18 cellular contexts compared by ENCODE assay signal in genomic region chr2:76808776-76809175, GRCh38.
DNase-seq lines count a peak whose midpoint lies in the region; FAIRE-seq and TF ChIP-seq lines count a peak whose summit lies in the region.
"Had no signal": no experiment of that assay in that cellular context is flagged by ENCODE, and none has a peak within 500 bp of the region (broad histone marks: within the 10 kb centered on the region; RNA-seq: fewer than 3 reads in every experiment).

No MANE protein-coding gene starts in this region.

- H4K20me1 ChIP-seq in SK-N-SH (ENCODE audit: insufficient read depth) (no peaks in the 10 kb centered on the region), endothelial cell of umbilical vein (replicated peaks; ENCODE audit: control insufficient read depth, extremely low read depth, insufficient read depth, low read length) (no peaks in the 10 kb centered on the region)
- H4K20me1 ChIP-seq: BLaER1 had no signal

- H3K9me1 ChIP-seq in endothelial cell of umbilical vein (replicated peaks; ENCODE audit: control insufficient read depth, extremely low read depth, insufficient read depth, low read length): no peaks in the 10 kb centered on the region

- no peaks in the 10 kb centered on the region for H3K27me3 Mint-ChIP-seq in nephron (ENCODE audit: low read depth)
- H3K27me3 Mint-ChIP-seq: CD4-positive, alpha-beta memory T cell had no signal

- in situ Hi-C loops in brain microvascular endothelial cell (cut with HindIII; ENCODE audit: low pct_ligation_motif_present, low sequenced_read_pairs): no loop called here

- H3K36me3 ChIP-seq in SK-N-SH (replicated peaks in 1 of 2; ENCODE audit: control insufficient read depth in 1 of 2, insufficient read depth in 2 of 2, low read length in 1 of 2): no peaks in the 10 kb centered on the region
- H3K36me3 ChIP-seq in endothelial cell of umbilical vein (ENCODE audit: control insufficient read depth in 2 of 2, extremely low read depth in 1 of 2, insufficient read depth in 2 of 2, low read length in 2 of 2): no peaks in the 10 kb centered on the region
- H3K36me3 ChIP-seq in esophagus muscularis mucosa: no peaks in the 10 kb centered on the region
- H3K36me3 ChIP-seq in brain microvascular endothelial cell (replicated peaks): no peaks in the 10 kb centered on the region
- H3K36me3 ChIP-seq: BLaER1, HAP-1 had no signal

- H3K79me2 ChIP-seq in SK-N-SH (ENCODE audit: insufficient read depth) (no peaks in the 10 kb centered on the region), endothelial cell of umbilical vein (ENCODE audit: control insufficient read depth, insufficient read depth, low read length) (no peaks in the 10 kb centered on the region)

- no peaks in the 10 kb centered on the region for H3K9me3 Mint-ChIP-seq in nephron

- H3K9me3 ChIP-seq in SK-N-SH: no peaks in the 10 kb centered on the region
- H3K9me3 ChIP-seq in endothelial cell of umbilical vein (replicated peaks; ENCODE audit: control insufficient read depth, insufficient read depth, low read length): no peaks in the 10 kb centered on the region
- no peaks in the 10 kb centered on the region for H3K9me3 ChIP-seq in esophagus muscularis mucosa
- H3K9me3 ChIP-seq: BLaER1, HAP-1 had no signal

- no peak for TF ChIP-seq POLR2A in endothelial cell of umbilical vein (IDR thresholded peaks at IDR 0.05; ENCODE audit: low read depth, low read length)
- no peak for TF ChIP-seq POLR2A in esophagus muscularis mucosa (IDR thresholded peaks at IDR 0.05; ENCODE audit: low read depth)

- H3K4me3 ChIP-seq in SK-N-SH (ENCODE audit: low read depth in 2 of 2, low read length in 1 of 2): no peak overlapping the region
- H3K4me3 ChIP-seq in endothelial cell of umbilical vein (replicated peaks in 1 of 3; ENCODE audit: insufficient read depth in 1 of 3, low read depth in 1 of 3, low read length in 3 of 3): no peak overlapping the region
- no peak overlapping the region for H3K4me3 ChIP-seq in esophagus muscularis mucosa
- no peak overlapping the region for H3K4me3 ChIP-seq in brain microvascular endothelial cell (ENCODE audit: low read depth, low read length)
- H3K4me3 ChIP-seq: BLaER1, GM23248, HAP-1 had no signal

- no peaks in the 10 kb centered on the region for H3K9me2 ChIP-seq in SK-N-SH

- H3K4me2 ChIP-seq in SK-N-SH (no peak overlapping the region), endothelial cell of umbilical vein (ENCODE audit: insufficient read depth, low read length) (no peak overlapping the region)
- H3K4me2 ChIP-seq: BLaER1 had no signal

- intact Hi-C loops in endothelial cell of umbilical vein (cut with micrococcal nuclease): no loop called here
- intact Hi-C loops in esophagus muscularis mucosa (cut with DNase I): no loop called here

- H3K4me1 ChIP-seq in SK-N-SH (ENCODE audit: control insufficient read depth in 1 of 2, insufficient read depth in 2 of 2, low read depth in 1 of 2, low read length in 1 of 2) (peaks cover 0 to 3% of the 10 kb centered on the region in 2 experiments; a peak in 2 of 4 replicates), endothelial cell of umbilical vein (ENCODE audit: control insufficient read depth, extremely low read depth, insufficient read depth, low read length) (no peaks in the 10 kb centered on the region), esophagus muscularis mucosa (no peaks in the 10 kb centered on the region)
- H3K4me1 ChIP-seq: BLaER1, HAP-1 had no signal

- H3K27me3 ChIP-seq in SK-N-SH (ENCODE audit: insufficient read depth) (no peaks in the 10 kb centered on the region), endothelial cell of umbilical vein (ENCODE audit: control insufficient read depth in 2 of 2, insufficient read depth in 2 of 2, low read length in 2 of 2) (no peaks in the 10 kb centered on the region), esophagus muscularis mucosa (no peaks in the 10 kb centered on the region), brain microvascular endothelial cell (replicated peaks) (no peaks in the 10 kb centered on the region)
- H3K27me3 ChIP-seq: BLaER1 had no signal

- CTCF ChIA-PET in SK-N-SH (lab: Yijun Ruan, JAX) (interaction anchor here (0.8 to 1.2 kb wide), 2 partner anchors 116 to 1020 kb away, joined by 3 read pairs; no protein-coding TSS in a partner anchor), endothelial cell of umbilical vein (lab: Charles Lee) (no interaction called here), RWPE1 (lab: Yijun Ruan, JAX) (no interaction called here)

- BruUV-seq in endothelial cell of umbilical vein (replicated peaks; lab: Mats Ljungman, UMichigan): no TSS peak

- peak; percentile 37 for DNase-seq in SK-N-SH
- peak; percentile 30 for DNase-seq in endothelial cell of umbilical vein (ENCODE audit: low read depth, low spot score)
- no peak for DNase-seq in T1000 (lab: John Stamatoyannopoulos, UW)
- DNase-seq in RWPE1 (ENCODE audit: low spot score): no peak
- DNase-seq in esophagus muscularis mucosa (ENCODE audit: extremely low spot score): no peak
- DNase-seq in brain microvascular endothelial cell: no peak
- DNase-seq: 8988T, DMS153, DMS79, GDM1, GM23248 had no signal

- no peak overlapping the region for H3K9ac ChIP-seq in SK-N-SH
- no peak overlapping the region for H3K9ac ChIP-seq in endothelial cell of umbilical vein (replicated peaks; ENCODE audit: extremely low read depth, insufficient read depth, low read length)
- H3K9ac ChIP-seq: BLaER1, GM23248 had no signal

- POLR2A ChIA-PET in SK-N-SH (lab: Yijun Ruan, JAX) (interaction anchor here (1.7 kb wide), 1 partner anchor 116 kb away, joined by 4 read pairs; no protein-coding TSS in a partner anchor), endothelial cell of umbilical vein (lab: Charles Lee) (no interaction called here), RWPE1 (lab: Yijun Ruan, JAX; ENCODE audit: low non-redundant PET) (no interaction called here)

- WGBS in SK-N-SH (ENCODE audit: low lambda C conversion rate): 0% methylated on average over 1 of the region's 1 CpG
- WGBS in esophagus muscularis mucosa: 2% methylated on average over 1 of the region's 1 CpG

- H3K4me1 Mint-ChIP-seq in nephron: peaks cover 27% of the 10 kb centered on the region
- H3K4me1 Mint-ChIP-seq: CD14-positive monocyte; CD4-positive, alpha-beta memory T cell had no signal

- TF ChIP-seq CTCF in SK-N-SH (IDR thresholded peaks at IDR 0.05): no peak
- no peak for TF ChIP-seq CTCF in endothelial cell of umbilical vein (IDR thresholded peaks at IDR 0.05; ENCODE audit: extremely low read depth in 1 of 2, insufficient read depth in 1 of 2, low read depth in 1 of 2, low read length in 2 of 2)
- no peak for TF ChIP-seq CTCF in nephron (IDR thresholded peaks at IDR 0.05; ENCODE audit: unreplicated experiment in 3 of 3)
- TF ChIP-seq CTCF in RWPE1 (conservative IDR thresholded peaks at IDR 0.05; ENCODE audit: low read depth): no peak
- TF ChIP-seq CTCF in esophagus muscularis mucosa (IDR thresholded peaks at IDR 0.05): no peak
- no peak for TF ChIP-seq CTCF in brain microvascular endothelial cell (IDR thresholded peaks at IDR 0.05; ENCODE audit: low read depth, low read length, missing control alignments)

- no peak for FAIRE-seq in endothelial cell of umbilical vein (lab: Jason Lieb, UNC)
- FAIRE-seq: GM12892, GM18507 had no signal

- H3K27ac ChIP-seq in SK-N-SH (ENCODE audit: low read depth in 2 of 2, low read length in 1 of 2) (peak overlapping the region in 1 of 2 experiments; percentile 82; a peak in 2 of 4 replicates), endothelial cell of umbilical vein (ENCODE audit: insufficient read depth, low read depth, low read length) (no peak overlapping the region), RWPE1 (no peak overlapping the region), esophagus muscularis mucosa (replicated peaks in 1 of 4) (no peak overlapping the region), brain microvascular endothelial cell (no peak overlapping the region)
- H3K27ac ChIP-seq: BLaER1, GM23248 had no signal

- no peaks in the 10 kb centered on the region for H3K36me3 Mint-ChIP-seq in nephron (ENCODE audit: low read depth)
- H3K36me3 Mint-ChIP-seq: CD14-positive monocyte; CD4-positive, alpha-beta memory T cell had no signal

- H2AFZ ChIP-seq in SK-N-SH (ENCODE audit: low read depth): no peak overlapping the region
- H2AFZ ChIP-seq in endothelial cell of umbilical vein (ENCODE audit: low read depth, low read length): no peak overlapping the region
- H2AFZ ChIP-seq: GM23248 had no signal

- peak; percentile 43 for TF ChIP-seq RAD21 in SK-N-SH (IDR thresholded peaks at IDR 0.05; ENCODE audit: low read length)

- no peak overlapping the region for H3K4me3 Mint-ChIP-seq in nephron
- H3K4me3 Mint-ChIP-seq: CD14-positive monocyte; CD4-positive, alpha-beta memory T cell had no signal

- dilution Hi-C loops in endothelial cell of umbilical vein (cut with MboI; ENCODE audit: extremely low pct_ligation_motif_present, low sequenced_read_pairs): no loop called here

- peak overlapping the region; percentile 17 to 90 (median 79) for H3K27ac Mint-ChIP-seq in nephron
- H3K27ac Mint-ChIP-seq: CD14-positive monocyte; CD4-positive, alpha-beta memory T cell had no signal

- no peaks in the 10 kb centered on the region for H3F3A ChIP-seq in SK-N-SH (replicated peaks; ENCODE audit: insufficient read depth)

- TF ChIP-seq EP300 in SK-N-SH (IDR thresholded peaks at IDR 0.05; ENCODE audit: borderline replicate concordance in 1 of 2, low read depth in 1 of 2, low read length in 1 of 2) (peak in 1 of 2 experiments; percentile 98; a peak in 2 of 4 replicates), esophagus muscularis mucosa (IDR thresholded peaks at IDR 0.05) (no peak)

TF ChIP-seq in SK-N-SH, 30 proteins besides CTCF, POLR2A, EP300 and RAD21 (continues in another document):
- no peak for TF ChIP-seq SIN3A (IDR thresholded peaks at IDR 0.05; ENCODE audit: borderline replicate concordance, low read depth, low read length)
- TF ChIP-seq FOXJ3 (CRISPR knock-in tag; IDR thresholded peaks at IDR 0.05): 0 out of 2 replicates have a peak, but pooled peaks have one; percentile 52
- peak; percentile 82 for TF ChIP-seq CHD2 (IDR thresholded peaks at IDR 0.05; ENCODE audit: low read length, partially characterized antibody)
- no peak for TF ChIP-seq TAF1 (IDR thresholded peaks at IDR 0.05; ENCODE audit: borderline replicate concordance, low read depth, low read length)
- no peak for TF ChIP-seq YY1 (IDR thresholded peaks at IDR 0.05; ENCODE audit: low read depth)
- TF ChIP-seq TCF12 (IDR thresholded peaks at IDR 0.05): peak; percentile 66
- peak; percentile 98 for TF ChIP-seq RCOR1 (IDR thresholded peaks at IDR 0.05; ENCODE audit: low read length)

TF ChIP-seq in endothelial cell of umbilical vein, 7 proteins besides CTCF, POLR2A, EP300 and RAD21 (continues in another document):
- no peak for TF ChIP-seq JUN (IDR thresholded peaks at IDR 0.05; ENCODE audit: borderline replicate concordance, insufficient read depth, insufficient read length, low read depth)
- no peak for TF ChIP-seq POLR2AphosphoS5 (IDR thresholded peaks at IDR 0.05; ENCODE audit: insufficient read depth, low read depth, low read length)
- TF ChIP-seq EZH2 (IDR thresholded peaks at IDR 0.05; ENCODE audit: borderline replicate concordance, low read depth, low read length, severe bottlenecking): no peak
- no peak for TF ChIP-seq GATA2 (IDR thresholded peaks at IDR 0.05; ENCODE audit: insufficient read depth, insufficient read length, low read depth, low read length)
- no peak for TF ChIP-seq MYC (IDR thresholded peaks at IDR 0.05; ENCODE audit: low read depth, low read length)
- TF ChIP-seq FOS (IDR thresholded peaks at IDR 0.05; ENCODE audit: borderline replicate concordance, insufficient read depth, low read length): no peak

Comparison
In these comparisons a context has a peak if more than half of its experiments do, and no peak if none do; other contexts are left out.
1. DNase-seq: peak in SK-N-SH (single experiment) and endothelial cell of umbilical vein (single experiment); none in T1000 (single experiment), RWPE1 (single experiment), esophagus muscularis mucosa (single experiment) and brain microvascular endothelial cell (single experiment).